18 cellular contexts compared by ENCODE assay signal in genomic region chr17:16909472-16909871, GRCh38.
DNase-seq lines count a peak whose midpoint lies in the region; ATAC-seq and TF ChIP-seq lines count a peak whose summit lies in the region.
"Had no signal": no experiment of that assay in that cellular context is flagged by ENCODE, and none has a peak within 500 bp of the region (broad histone marks: within the 10 kb centered on the region; RNA-seq: fewer than 3 reads in every experiment).

No MANE protein-coding gene starts in this region.

- TF ChIP-seq EP300 in stomach (IDR thresholded peaks at IDR 0.05), result no peak

- no peak overlapping the region for H3K27ac ChIP-seq in naive thymus-derived CD4-positive, alpha-beta T cell (ENCODE audit: low read depth, low read length)
- no peak overlapping the region for H3K27ac ChIP-seq in stomach
- H3K27ac ChIP-seq in CD4-positive, alpha-beta memory T cell (ENCODE audit: low read depth, low read length), result no peak overlapping the region
- H3K27ac ChIP-seq: SJCRH30 had no signal

- H3K4me3 Mint-ChIP-seq in naive thymus-derived CD4-positive, alpha-beta T cell, result peak overlapping the region in 3 of 10 donors; percentile 10 to 83 (median 45)
- H3K4me3 Mint-ChIP-seq in CD4-positive, alpha-beta memory T cell, result no peak overlapping the region
- H3K4me3 Mint-ChIP-seq: HFFc6, IgD-negative memory B cell had no signal

- H3K36me3 ChIP-seq in naive thymus-derived CD4-positive, alpha-beta T cell (ENCODE audit: control insufficient read depth in 2 of 3, insufficient read depth in 3 of 3, low read length in 3 of 3), result no peaks in the 10 kb centered on the region
- no peaks in the 10 kb centered on the region for H3K36me3 ChIP-seq in stomach
- H3K36me3 ChIP-seq in CD4-positive, alpha-beta memory T cell (ENCODE audit: insufficient read depth, low read length), result no peaks in the 10 kb centered on the region
- H3K36me3 ChIP-seq in HAP-1 (replicated peaks), result no peaks in the 10 kb centered on the region
- H3K36me3 ChIP-seq: SJCRH30 had no signal

- no peak for TF ChIP-seq CTCF in stomach (IDR thresholded peaks at IDR 0.05)

- peak overlapping the region in 5 of 9 donors; percentile 4 to 93 (median 65) for H3K27ac Mint-ChIP-seq in naive thymus-derived CD4-positive, alpha-beta T cell
- no peak overlapping the region for H3K27ac Mint-ChIP-seq in CD4-positive, alpha-beta memory T cell
- H3K27ac Mint-ChIP-seq: HFFc6 had no signal

- no peak for ATAC-seq in naive thymus-derived CD4-positive, alpha-beta T cell
- no peak for ATAC-seq in HG02981 (IDR thresholded peaks at IDR 0.05; ENCODE audit: unreplicated experiment)
- ATAC-seq: Panc1 had no signal

- CTCF ChIA-PET in naive thymus-derived CD4-positive, alpha-beta T cell (lab: Charles Lee), result no interaction called here
- CTCF ChIA-PET in CD4-positive, alpha-beta memory T cell (lab: Charles Lee; ENCODE audit: partially characterized antibody), result no interaction called here

- TF ChIP-seq POLR2A in stomach (IDR thresholded peaks at IDR 0.05), result no peak

- H3K9me3 ChIP-seq in naive thymus-derived CD4-positive, alpha-beta T cell (ENCODE audit: control insufficient read depth in 2 of 3, low read length in 3 of 3), result no peaks in the 10 kb centered on the region
- H3K9me3 ChIP-seq in stomach, result no peaks in the 10 kb centered on the region
- H3K9me3 ChIP-seq in CD4-positive, alpha-beta memory T cell (ENCODE audit: control insufficient read depth in 1 of 2, low read length in 2 of 2), result no peaks in the 10 kb centered on the region
- H3K9me3 ChIP-seq in HAP-1, result no peaks in the 10 kb centered on the region
- H3K9me3 ChIP-seq: SJCRH30 had no signal

- H3K36me3 Mint-ChIP-seq in naive thymus-derived CD4-positive, alpha-beta T cell, result no peaks in the 10 kb centered on the region
- H3K36me3 Mint-ChIP-seq in CD4-positive, alpha-beta memory T cell, result no peaks in the 10 kb centered on the region

- no peak overlapping the region for H3K4me3 ChIP-seq in naive thymus-derived CD4-positive, alpha-beta T cell (ENCODE audit: low read length)
- H3K4me3 ChIP-seq in stomach, result no peak overlapping the region
- no peak overlapping the region for H3K4me3 ChIP-seq in CD4-positive, alpha-beta memory T cell (ENCODE audit: low read length in 2 of 2)
- no peak overlapping the region for H3K4me3 ChIP-seq in HAP-1
- H3K4me3 ChIP-seq: SJCRH30 had no signal

- intact Hi-C loops in naive thymus-derived CD4-positive, alpha-beta T cell (cut with micrococcal nuclease), result no loop called here
- intact Hi-C loops in stomach (cut with DNase I; ENCODE audit: low total_unique reads), result no loop called here
- intact Hi-C loops in CD4-positive, alpha-beta memory T cell (cut with micrococcal nuclease), result no loop called here

- in situ Hi-C loops in HAP-1 (cut with MboI; ENCODE audit: low sequenced_read_pairs), result no loop called here

- peaks cover 0 to 2% (median 0%) of the 10 kb centered on the region in 11 donors for H3K9me3 Mint-ChIP-seq in naive thymus-derived CD4-positive, alpha-beta T cell
- H3K9me3 Mint-ChIP-seq in CD4-positive, alpha-beta memory T cell, result peaks cover 0 to 3% (median 0%) of the 10 kb centered on the region in 8 donors
- H3K9me3 Mint-ChIP-seq: IgD-negative memory B cell had no signal

- POLR2A ChIA-PET in naive thymus-derived CD4-positive, alpha-beta T cell (lab: Charles Lee), result no interaction called here
- POLR2A ChIA-PET in CD4-positive, alpha-beta memory T cell (lab: Charles Lee; ENCODE audit: partially characterized antibody), result no interaction called here

- H3K4me1 ChIP-seq in naive thymus-derived CD4-positive, alpha-beta T cell (ENCODE audit: control insufficient read depth in 2 of 2, insufficient read depth in 2 of 2, low read length in 2 of 2), result peaks cover 0 to 52% of the 10 kb centered on the region in 2 donors
- H3K4me1 ChIP-seq in stomach, result no peaks in the 10 kb centered on the region
- peaks cover 21% of the 10 kb centered on the region for H3K4me1 ChIP-seq in CD4-positive, alpha-beta memory T cell (ENCODE audit: insufficient read depth, low read length)
- H3K4me1 ChIP-seq in HAP-1, result no peaks in the 10 kb centered on the region

- H3K27me3 Mint-ChIP-seq in naive thymus-derived CD4-positive, alpha-beta T cell, result peaks cover 0 to 34% (median 0%) of the 10 kb centered on the region in 5 donors
- peaks cover 7 to 43% of the 10 kb centered on the region in 2 donors for H3K27me3 Mint-ChIP-seq in CD4-positive, alpha-beta memory T cell

- WGBS in stomach, 5 donors, result 41 to 66% (median 56%) methylated on average over 5 of the region's 5 CpGs

- peak; percentile 26 for DNase-seq in activated CD8-positive, alpha-beta memory T cell treated with anti-CD3 and anti-CD28 coated beads for 24 hours
- DNase-seq in activated CD8-positive, alpha-beta memory T cell treated with anti-CD3 and anti-CD28 coated beads, Interleukin-2, amount 50 U/mL, for 4 hours, result no peak
- DNase-seq in ecto neural progenitor cell (ENCODE audit: low spot score) (peak; percentile 40), stomach (peak; percentile 9), HAP-1 (ENCODE audit: low spot score in 2 of 2) (no peak)
- DNase-seq in naive thymus-derived CD4-positive, alpha-beta T cell, result peak in 1 of 9 donors; percentile 13
- no peak for DNase-seq in CD4-positive, alpha-beta memory T cell
- DNase-seq: DMS79, HFFc6, Karpas-422, NCI-H1417 treated with DMSO at 0.1 percent for 48 hours, NCI-H187 treated with DMSO at 0.1 percent for 48 hours, NCI-H226, NCI-H526, SJCRH30 had no signal

- H3K4me1 Mint-ChIP-seq in naive thymus-derived CD4-positive, alpha-beta T cell, result peaks cover 24 to 88% (median 72%) of the 10 kb centered on the region in 7 donors
- H3K4me1 Mint-ChIP-seq in CD4-positive, alpha-beta memory T cell, result peaks cover 11 to 26% (median 18%) of the 10 kb centered on the region in 4 donors

- peaks cover 0 to 6% of the 10 kb centered on the region in 2 donors for H3K27me3 ChIP-seq in naive thymus-derived CD4-positive, alpha-beta T cell (ENCODE audit: control insufficient read depth in 2 of 2, insufficient read depth in 2 of 2, low read length in 2 of 2)
- H3K27me3 ChIP-seq in stomach, result peaks cover 0 to 20% (median 0%) of the 10 kb centered on the region in 3 donors
- H3K27me3 ChIP-seq in CD4-positive, alpha-beta memory T cell (ENCODE audit: insufficient read depth, low read length), result peaks cover 4% of the 10 kb centered on the region
- no peaks in the 10 kb centered on the region for H3K27me3 ChIP-seq in HAP-1 (ENCODE audit: low read depth)
- H3K27me3 ChIP-seq: SJCRH30 had no signal

Comparison
In these comparisons a context has a peak if more than half of its experiments do, and no peak if none do; other contexts are left out.
1. DNase-seq: peak in activated CD8-positive, alpha-beta memory T cell treated with anti-CD3 and anti-CD28 coated beads for 24 hours (single experiment), ecto neural progenitor cell (single experiment) and stomach (single experiment); none in activated CD8-positive, alpha-beta memory T cell treated with anti-CD3 and anti-CD28 coated beads, Interleukin-2, amount 50 U/mL, for 4 hours (single experiment), CD4-positive, alpha-beta memory T cell (0 of 5) and HAP-1 (0 of 2).
2. H3K27ac Mint-ChIP-seq: peak in naive thymus-derived CD4-positive, alpha-beta T cell (5 of 9); none in CD4-positive, alpha-beta memory T cell (0 of 7).